Comparison of ENCODE assay signal across 1 cellular context in the genomic region with DNA sequence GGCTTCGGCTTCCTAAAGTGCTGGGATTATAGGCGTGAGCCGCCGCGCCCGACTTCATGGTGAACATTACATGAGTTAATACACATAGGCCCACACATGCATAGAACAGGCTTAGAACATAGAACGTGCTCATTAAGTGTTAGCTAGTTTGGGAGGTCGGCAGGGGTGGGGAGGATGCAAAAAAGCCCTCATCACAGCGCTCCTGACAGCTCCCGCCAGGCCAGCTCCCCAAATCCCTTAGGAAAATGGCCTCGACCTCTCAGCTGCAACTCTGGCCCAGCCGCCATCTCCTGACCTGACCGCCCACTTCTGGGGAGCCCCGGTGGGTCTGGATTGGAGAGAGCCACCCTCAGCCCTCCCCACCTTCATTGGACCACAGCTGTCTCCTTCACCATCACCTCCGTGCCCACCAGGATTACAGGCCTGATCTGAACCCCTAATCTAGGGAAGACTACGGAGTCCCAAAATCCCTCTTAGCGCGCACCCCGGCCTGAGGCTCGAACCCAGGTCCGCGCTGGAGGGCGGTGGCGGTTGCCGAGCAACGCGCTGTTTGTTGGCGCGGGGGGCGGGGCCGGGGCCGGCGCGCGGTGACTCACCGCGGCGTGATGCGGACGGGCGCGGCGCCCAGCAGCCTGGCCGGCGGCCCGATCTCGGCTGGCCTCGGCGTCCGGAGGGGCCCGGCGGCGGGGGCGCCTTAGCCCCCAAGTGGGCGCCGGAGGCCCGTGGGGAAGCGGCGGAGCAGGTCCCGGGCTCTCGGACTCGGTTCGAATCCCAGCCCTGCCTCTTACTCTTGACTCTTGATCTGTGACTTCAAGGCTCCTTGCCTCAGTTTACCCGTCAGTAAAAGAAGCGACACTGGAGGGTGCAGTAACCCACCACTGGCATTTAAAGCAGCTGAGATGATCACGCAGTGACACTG.
TF ChIP-seq lines count a peak whose summit lies in the region.

No MANE protein-coding gene starts in this region.

TF ChIP-seq in H1, 55 proteins besides CTCF, POLR2A, EP300 and RAD21:
- TF ChIP-seq SUZ12 (IDR thresholded peaks at IDR 0.05; ENCODE audit: low read length) (no peak), YY1 (IDR thresholded peaks at IDR 0.05; ENCODE audit: low read depth, low read length) (peak; percentile 65; the same call in 1 of the 2 replicates), PHF8 (conservative IDR thresholded peaks at IDR 0.05; ENCODE audit: low read depth, low read length) (peak; percentile 32), JUND (IDR thresholded peaks at IDR 0.05; ENCODE audit: low read length) (peak; percentile 89), CBX8 (IDR thresholded peaks at IDR 0.05; ENCODE audit: borderline replicate concordance, low read depth, low read length) (no peak), FOSL1 (IDR thresholded peaks at IDR 0.05; ENCODE audit: insufficient read depth, low read depth, low read length) (0 out of 2 replicates have a peak, but pooled peaks have one; percentile 63), KDM4A (IDR thresholded peaks at IDR 0.05; ENCODE audit: low read depth, low read length, severe bottlenecking) (peak; percentile 33), SIN3A (conservative IDR thresholded peaks at IDR 0.05 in 1 of 2, IDR thresholded peaks at IDR 0.05 in 1 of 2; ENCODE audit: low read depth in 1 of 2, low read length in 2 of 2) (peak in 1 of 2 experiments; percentile 63; a peak in 1 of 4 replicates), ASH2L (IDR thresholded peaks at IDR 0.05; ENCODE audit: low read length) (peak; percentile 52), JUN (IDR thresholded peaks at IDR 0.05; ENCODE audit: low read depth, low read length) (peak; percentile 32; the same call in 1 of the 2 replicates), HDAC2 (IDR thresholded peaks at IDR 0.05; ENCODE audit: borderline replicate concordance in 1 of 2, low read depth in 2 of 2, low read length in 2 of 2) (no peak), CREB1 (IDR thresholded peaks at IDR 0.05) (peak; percentile 49; the same call in 1 of the 2 replicates), EZH2 (IDR thresholded peaks at IDR 0.05; ENCODE audit: low read depth, low read length, severe bottlenecking) (no peak), TEAD4 (IDR thresholded peaks at IDR 0.05; ENCODE audit: low read depth, low read length) (no peak)
- TF ChIP-seq, protein P1, sequence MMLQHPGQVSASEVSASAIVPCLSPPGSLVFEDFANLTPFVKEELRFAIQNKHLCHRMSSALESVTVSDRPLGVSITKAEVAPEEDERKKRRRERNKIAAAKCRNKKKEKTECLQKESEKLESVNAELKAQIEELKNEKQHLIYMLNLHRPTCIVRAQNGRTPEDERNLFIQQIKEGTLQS (IDR thresholded peaks at IDR 0.05; ENCODE audit: insufficient read depth, low read depth, low read length) = no peak
